ENCODE assay signal across 17 cellular contexts in the genomic region with DNA sequence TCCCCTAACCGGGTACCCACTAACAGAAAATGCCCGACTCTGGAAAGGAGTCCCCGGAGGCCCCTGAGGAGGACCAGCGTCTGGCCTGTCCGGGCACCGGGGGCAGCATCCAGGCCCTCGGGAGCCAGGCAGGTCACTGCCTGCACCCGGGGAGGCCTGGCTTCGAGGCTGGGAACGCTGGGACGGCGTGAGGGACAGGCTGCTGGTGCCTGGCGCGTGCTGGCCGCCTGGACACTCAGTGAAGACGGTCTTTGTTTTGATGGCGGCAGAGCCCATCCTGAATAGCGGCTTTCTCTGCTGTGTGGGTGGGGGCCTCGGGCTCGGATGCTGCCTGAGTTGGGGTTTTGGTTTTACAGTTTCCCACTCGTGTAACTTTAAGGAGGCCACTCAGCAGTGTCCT. TPM values are rescaled to one million over a fixed set of nuclear protein-coding genes. Genes with fewer than 3 reads are reported as not detected.
DNase-seq lines count a peak whose midpoint lies in the region; ATAC-seq lines count a peak whose summit lies in the region.
"Had no signal": no experiment of that assay in that cellular context is flagged by ENCODE, and none has a peak within 500 bp of the region (broad histone marks: within the 10 kb centered on the region; RNA-seq: fewer than 3 reads in every experiment).

No MANE protein-coding gene starts in this region.

- CTCF ChIA-PET in activated CD8-positive, alpha-beta memory T cell treated with anti-CD3 and anti-CD28 coated beads, Interleukin-2, amount 10 ng/mL, durations not matched to agents 7 days and 5 days (lab: Charles Lee), result no interaction called here

- H3K27ac Mint-ChIP-seq in activated CD8-positive, alpha-beta memory T cell treated with anti-CD3 and anti-CD28 coated beads, Interleukin-2, amount 10 ng/mL, durations not matched to agents 7 days and 5 days, result no peak overlapping the region
- H3K27ac Mint-ChIP-seq: B cell; CD4-positive, alpha-beta memory T cell had no signal

- H3K27ac ChIP-seq in angular gyrus (ENCODE audit: low read depth, low read length), result peak overlapping the region; percentile 94
- H3K27ac ChIP-seq: SK-N-MC had no signal

- intact Hi-C loops in head of caudate nucleus (cut with DNase I), result no loop called here

- H3K9me3 Mint-ChIP-seq in activated CD8-positive, alpha-beta memory T cell treated with anti-CD3 and anti-CD28 coated beads, Interleukin-2, amount 10 ng/mL, durations not matched to agents 7 days and 5 days (ENCODE audit: low read depth), result no peaks in the 10 kb centered on the region

- DNase-seq in head of caudate nucleus (peak; percentile 64 to 92 (median 84)), nucleus accumbens (lab: John Stamatoyannopoulos, UW) (peak in 52 of 56 donors; percentile 14 to 87 (median 72)), superior temporal gyrus (ENCODE audit: extremely low spot score) (peak; percentile 83), NCI-H226 (no peak), NCI-H146 (lab: John Stamatoyannopoulos, UW) (no peak)
- DNase-seq in activated CD8-positive, alpha-beta memory T cell treated with anti-CD3 and anti-CD28 coated beads, Interleukin-2, amount 10 ng/mL, durations not matched to agents 7 days and 5 days, result no peak
- DNase-seq in stimulated activated CD4-positive, alpha-beta T cell treated with anti-CD3 and anti-CD28 coated beads, Interleukin-1b, Interleukin-23, amount 100 ng/mL, for 48 hours, result no peak
- DNase-seq: ACHN; CD4-positive, alpha-beta memory T cell; DND-41; GF-D8; NCI-H446 treated with DMSO at 0.1 percent for 48 hours; NCI-H748 treated with DMSO at 0.1 percent for 48 hours had no signal

- H3K27me3 Mint-ChIP-seq in activated CD8-positive, alpha-beta memory T cell treated with anti-CD3 and anti-CD28 coated beads, Interleukin-2, amount 10 ng/mL, durations not matched to agents 7 days and 5 days, result no peaks in the 10 kb centered on the region
- H3K27me3 Mint-ChIP-seq: B cell; CD4-positive, alpha-beta memory T cell had no signal

- H3K4me3 Mint-ChIP-seq in activated CD8-positive, alpha-beta memory T cell treated with anti-CD3 and anti-CD28 coated beads, Interleukin-2, amount 10 ng/mL, durations not matched to agents 7 days and 5 days, result no peak overlapping the region
- H3K4me3 Mint-ChIP-seq: B cell; CD4-positive, alpha-beta memory T cell had no signal

- H3K36me3 Mint-ChIP-seq in activated CD8-positive, alpha-beta memory T cell treated with anti-CD3 and anti-CD28 coated beads, Interleukin-2, amount 10 ng/mL, durations not matched to agents 7 days and 5 days, result no peaks in the 10 kb centered on the region

- no peaks in the 10 kb centered on the region for H3K4me1 Mint-ChIP-seq in activated CD8-positive, alpha-beta memory T cell treated with anti-CD3 and anti-CD28 coated beads, Interleukin-2, amount 10 ng/mL, durations not matched to agents 7 days and 5 days

- ATAC-seq in activated CD8-positive, alpha-beta memory T cell treated with anti-CD3 and anti-CD28 coated beads, Interleukin-2, amount 10 ng/mL, durations not matched to agents 7 days and 5 days, result no peak

RNA-seq across cellular contexts. Expression of gene PRKCZ, which starts 37.6 kb away (rescaled TPM):
- total RNA-seq in activated CD8-positive, alpha-beta memory T cell treated with anti-CD3 and anti-CD28 coated beads, Interleukin-2, amount 10 ng/mL, durations not matched to agents 7 days and 5 days, result 10 to 100 TPM in 1 of 2 experiments, 1 to 10 TPM in 1; 6.8 to 12.8 TPM
- total RNA-seq: HT1080 had no signal

Comparison
In these comparisons a context has a peak if more than half of its experiments do, and no peak if none do; other contexts are left out.
1. DNase-seq: peak in head of caudate nucleus (42 of 42), nucleus accumbens (52 of 56) and superior temporal gyrus (single experiment); none in NCI-H226 (single experiment), activated CD8-positive, alpha-beta memory T cell treated with anti-CD3 and anti-CD28 coated beads, Interleukin-2, amount 10 ng/mL, durations not matched to agents 7 days and 5 days (single experiment), stimulated activated CD4-positive, alpha-beta T cell treated with anti-CD3 and anti-CD28 coated beads, Interleukin-1b, Interleukin-23, amount 100 ng/mL, for 48 hours (single experiment) and NCI-H146 (single experiment).